9 cellular contexts compared by ENCODE assay signal in the genomic region with DNA sequence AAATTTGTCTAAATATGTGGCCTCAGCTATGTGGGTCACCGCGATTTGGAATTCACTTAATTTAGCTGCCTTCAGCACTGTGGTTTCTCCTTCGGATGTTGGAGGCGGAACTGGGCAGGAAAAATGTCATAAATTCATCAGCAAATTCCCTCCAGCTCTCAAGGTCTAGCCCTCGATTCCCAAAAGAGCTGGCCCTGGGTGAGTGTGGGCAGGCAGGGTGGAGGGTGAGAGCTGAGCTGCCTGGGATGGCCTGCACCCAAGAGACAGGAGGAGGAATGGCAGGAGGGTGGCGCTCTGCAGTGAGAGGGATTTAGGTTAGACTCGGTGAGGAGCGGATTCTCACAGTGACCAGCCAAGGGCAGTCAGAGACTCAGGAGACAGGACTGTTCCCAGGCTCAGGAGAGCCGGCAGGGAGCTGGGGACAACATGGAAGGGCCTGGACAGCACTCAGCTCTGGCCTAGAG. TPM values are rescaled to one million over a fixed set of nuclear protein-coding genes. Genes with fewer than 3 reads are reported as not detected.
DNase-seq lines count a peak whose midpoint lies in the region; TF ChIP-seq lines count a peak whose summit lies in the region.
"Had no signal": no experiment of that assay in that cellular context is flagged by ENCODE, and none has a peak within 500 bp of the region (broad histone marks: within the 10 kb centered on the region; RNA-seq: fewer than 3 reads in every experiment).

No MANE protein-coding gene starts in this region.

- no peaks in the 10 kb centered on the region for H3K9me3 ChIP-seq in skeletal muscle satellite cell (replicated peaks; ENCODE audit: low read length)

- H3K23ac ChIP-seq in mesendoderm (ENCODE audit: low read length), result no peak overlapping the region

- TF ChIP-seq CTCF in fibroblast of villous mesenchyme (IDR thresholded peaks at IDR 0.05; ENCODE audit: insufficient read depth, low read depth, low read length), result no peak

- H3K4me2 ChIP-seq in skeletal muscle satellite cell (ENCODE audit: low read length), result peak overlapping the region; percentile 31
- H3K4me2 ChIP-seq in mesendoderm (ENCODE audit: low read length), result no peak overlapping the region

- no peak overlapping the region for H2BK5ac ChIP-seq in mesendoderm (ENCODE audit: low read length)

- H3K4me1 ChIP-seq in skeletal muscle satellite cell (ENCODE audit: control insufficient read depth, insufficient read depth, low read length) (peaks cover 38% of the 10 kb centered on the region), mesendoderm (ENCODE audit: control insufficient read depth, low read depth, low read length) (peaks cover 2% of the 10 kb centered on the region)

- no peak overlapping the region for H3K4ac ChIP-seq in mesendoderm (ENCODE audit: low read depth, low read length)

- H3K9ac ChIP-seq in skeletal muscle satellite cell (ENCODE audit: low read depth, low read length) (peak overlapping the region; percentile 62), mesendoderm (ENCODE audit: low read length) (no peak overlapping the region)

- peak; percentile 71 for DNase-seq in G401 (ENCODE audit: low spot score)
- peak; percentile 47 for DNase-seq in fibroblast of villous mesenchyme (ENCODE audit: low read depth)
- no peak for DNase-seq in mesendoderm
- no peak for DNase-seq in globus pallidus (ENCODE audit: low spot score)
- no peak for DNase-seq in Ammon's horn (ENCODE audit: low spot score)
- DNase-seq in germinal center (ENCODE audit: low spot score), result no peak
- DNase-seq: activated CD4-positive, alpha-beta T cell treated with anti-CD3 and anti-CD28 coated beads for 1 hour had no signal

- WGBS in mesendoderm (ENCODE audit: extremely low coverage, insufficient coverage, low lambda C conversion rate), result no CpG with 5 or more reads among the region's 9 CpGs

- no peak overlapping the region for H3K56ac ChIP-seq in mesendoderm (ENCODE audit: low read length)

- no peaks in the 10 kb centered on the region for H3K79me2 ChIP-seq in mesendoderm (ENCODE audit: control insufficient read depth, insufficient read depth, low read length)

- in situ Hi-C loops in G401 (cut with HindIII; ENCODE audit: low sequenced_read_pairs), result no loop called here

- no peak overlapping the region for H4K5ac ChIP-seq in mesendoderm (ENCODE audit: low read length)

- no peak overlapping the region for H2BK120ac ChIP-seq in mesendoderm (ENCODE audit: low read depth, low read length)

- H3K18ac ChIP-seq in mesendoderm (ENCODE audit: low read length), result no peak overlapping the region

- no peak overlapping the region for H2AK5ac ChIP-seq in mesendoderm (ENCODE audit: low read length)

- H4K8ac ChIP-seq in mesendoderm (ENCODE audit: low read depth, low read length), result no peak overlapping the region

- H3K36me3 ChIP-seq in skeletal muscle satellite cell (ENCODE audit: insufficient read depth, low read length), result no peaks in the 10 kb centered on the region
- no peaks in the 10 kb centered on the region for H3K36me3 ChIP-seq in mesendoderm (ENCODE audit: control insufficient read depth, insufficient read depth, low read length)

- no peak overlapping the region for H3K4me3 ChIP-seq in fibroblast of villous mesenchyme (ENCODE audit: low read depth, low read length)
- H3K4me3 ChIP-seq in skeletal muscle satellite cell (ENCODE audit: low read length), result no peak overlapping the region
- H3K4me3 ChIP-seq in mesendoderm (ENCODE audit: low read length), result no peak overlapping the region

- H3K27ac ChIP-seq in angular gyrus (ENCODE audit: low read depth, low read length) (peak overlapping the region; percentile 43), mesendoderm (ENCODE audit: low read depth, low read length) (no peak overlapping the region)

- H3K79me1 ChIP-seq in mesendoderm (ENCODE audit: low read length), result no peaks in the 10 kb centered on the region

- H3K27me3 ChIP-seq in skeletal muscle satellite cell (ENCODE audit: control insufficient read depth, insufficient read depth, low read length) (peaks cover 2% of the 10 kb centered on the region), mesendoderm (ENCODE audit: insufficient read depth, low read length, poor library complexity) (no peaks in the 10 kb centered on the region)

- no peak overlapping the region for H2BK15ac ChIP-seq in mesendoderm (replicated peaks; ENCODE audit: low read depth)

RNA-seq across cellular contexts. Expression of a gene that starts 57.1 kb away (rescaled TPM):
- total RNA-seq in G401 (2014; rRNA removed; shearing (Covaris generic)), result 39.0 and 51.5 TPM in 2 replicates
- total RNA-seq in fibroblast of villous mesenchyme, result 47.7 and 61.7 TPM in 2 replicates
- total RNA-seq in skeletal muscle satellite cell (2012; rRNA removed), result 36.7 and 42.8 TPM in 2 replicates
- 27.9 TPM for polyA plus RNA-seq in mesendoderm (2013, experiment 1 of 2)
- 27.5 TPM for polyA plus RNA-seq in mesendoderm (2013, experiment 2 of 2)

Comparison
In these comparisons a context has a peak if more than half of its experiments do, and no peak if none do; other contexts are left out.
1. DNase-seq: peak in G401 (single experiment) and fibroblast of villous mesenchyme (single experiment); none in mesendoderm (single experiment), globus pallidus (single experiment), Ammon's horn (single experiment) and germinal center (single experiment).